Comparison of ENCODE assay signal across 11 cellular contexts in genomic region chr1:31702836-31703404, GRCh38. TPM values are rescaled to one million over a fixed set of nuclear protein-coding genes. Genes with fewer than 3 reads are reported as not detected.
DNase-seq lines count a peak whose midpoint lies in the region; ATAC-seq, FAIRE-seq and TF ChIP-seq lines count a peak whose summit lies in the region.
"Had no signal": no experiment of that assay in that cellular context is flagged by ENCODE, and none has a peak within 500 bp of the region (broad histone marks: within the 10 kb centered on the region; RNA-seq: fewer than 3 reads in every experiment).

No MANE protein-coding gene starts in this region.

- no TSS peak for BruUV-seq in mammary epithelial cell (replicated peaks; lab: Mats Ljungman, UMichigan)

- H4K20me1 ChIP-seq in mammary epithelial cell (ENCODE audit: insufficient read depth, low read length) (no peaks in the 10 kb centered on the region), keratinocyte (ENCODE audit: control insufficient read depth, extremely low read depth, insufficient read depth, low read length) (no peaks in the 10 kb centered on the region)

- 23% methylated on average over 8 of the region's 8 CpGs for WGBS in mammary epithelial cell (ENCODE audit: low coverage, missing lambda C conversion rate)

- in situ Hi-C loops in mammary epithelial cell (cut with MboI; ENCODE audit: low sequenced_read_pairs in 2 of 2): no loop called here

- no peaks in the 10 kb centered on the region for H3K9me1 ChIP-seq in keratinocyte (ENCODE audit: control insufficient read depth, extremely low read depth, insufficient read depth, low read length)

- H3K36me3 ChIP-seq in mammary epithelial cell (ENCODE audit: insufficient read depth, low read length) (peaks cover 7% of the 10 kb centered on the region), keratinocyte (ENCODE audit: control insufficient read depth in 2 of 2, extremely low read depth in 1 of 2, insufficient read depth in 2 of 2, low read length in 2 of 2) (peaks cover 13 to 21% of the 10 kb centered on the region in 2 experiments)

- H3K4me3 ChIP-seq in HFF-Myc (replicated peaks; ENCODE audit: low read depth, low read length): peak overlapping the region; percentile 86
- peak overlapping the region; percentile 62 to 79 (median 77) for H3K4me3 ChIP-seq in mammary epithelial cell (replicated peaks in 1 of 3; ENCODE audit: insufficient read depth in 1 of 3, low read depth in 2 of 3, low read length in 3 of 3)
- H3K4me3 ChIP-seq in keratinocyte (ENCODE audit: control insufficient read depth in 2 of 3, extremely low read depth in 1 of 3, insufficient read depth in 2 of 3, low read depth in 1 of 3, low read length in 3 of 3): peak overlapping the region; percentile 65 to 72 (median 66)

- dilution Hi-C loops in mammary epithelial cell (cut with HindIII; ENCODE audit: low sequenced_read_pairs): loop anchor here (5.0 kb wide), 1 partner anchor 51 kb away; no protein-coding TSS in a partner anchor
- dilution Hi-C loops in keratinocyte (cut with MboI; ENCODE audit: extremely low pct_ligation_motif_present, low sequenced_read_pairs): no loop called here

- no peaks in the 10 kb centered on the region for H3K9me3 ChIP-seq in mammary epithelial cell (replicated peaks; ENCODE audit: insufficient read depth, low read length)
- H3K9me3 ChIP-seq in keratinocyte (ENCODE audit: control insufficient read depth, low read depth, low read length): no peaks in the 10 kb centered on the region

- DNase-seq in HFF-Myc (ENCODE audit: extremely low read depth, low read depth) (no peak), mammary epithelial cell (peak; percentile 34), keratinocyte (ENCODE audit: low read depth, low spot score) (peak; percentile 50), RKO (ENCODE audit: low spot score) (no peak), DMS153 (lab: John Stamatoyannopoulos, UW) (no peak)
- no peak for DNase-seq in activated CD4-positive, alpha-beta T cell treated with anti-CD3 and anti-CD28 coated beads for 1 hour
- DNase-seq: activated T-cell treated with anti-CD3 and anti-CD28 coated beads, Interleukin-2, amount 50 U/mL, for 72 hours; NCI-H2029 had no signal

- ATAC-seq in HG02973 (IDR thresholded peaks at IDR 0.05; ENCODE audit: unreplicated experiment): no peak
- ATAC-seq: activated T-cell treated with anti-CD3 and anti-CD28 coated beads, Interleukin-2, amount 50 U/mL, for 72 hours had no signal

- FAIRE-seq in keratinocyte (lab: Jason Lieb, UNC): peak; percentile 90

- peak overlapping the region; percentile 34 for H3K9ac ChIP-seq in mammary epithelial cell (ENCODE audit: insufficient read depth, low read length)
- H3K9ac ChIP-seq in keratinocyte (ENCODE audit: control insufficient read depth, extremely low read depth, insufficient read depth, low read length): peak overlapping the region; percentile 79

- H2AFZ ChIP-seq in mammary epithelial cell (ENCODE audit: low read depth, low read length) (no peak overlapping the region), keratinocyte (ENCODE audit: control insufficient read depth, low read length) (no peak overlapping the region)

- TF ChIP-seq CTCF in HFF-Myc (IDR thresholded peaks at IDR 0.05; ENCODE audit: low read depth, low read length, missing control alignments) (no peak), mammary epithelial cell (conservative IDR thresholded peaks at IDR 0.05 in 1 of 2, IDR thresholded peaks at IDR 0.05 in 1 of 2; ENCODE audit: extremely low read depth in 1 of 2, insufficient read depth in 1 of 2, low read depth in 1 of 2, low read length in 2 of 2) (no peak), keratinocyte (optimal IDR thresholded peaks at IDR 0.05 in 1 of 3, IDR thresholded peaks at IDR 0.05 in 1 of 3, conservative IDR thresholded peaks at IDR 0.05 in 1 of 3; ENCODE audit: extremely low read depth in 1 of 3, insufficient read depth in 2 of 3, low read length in 3 of 3) (no peak)

- H3K27ac ChIP-seq in mammary epithelial cell (ENCODE audit: insufficient read depth, low read depth, low read length) (peak overlapping the region; percentile 68), keratinocyte (ENCODE audit: control insufficient read depth, insufficient read depth, low read length) (peak overlapping the region; percentile 96), temporal lobe (ENCODE audit: low read depth, low read length) (peak overlapping the region; percentile 50)

- H3K4me1 ChIP-seq in mammary epithelial cell (ENCODE audit: insufficient read depth, low read length) (peaks cover 64% of the 10 kb centered on the region), keratinocyte (ENCODE audit: control insufficient read depth, extremely low read depth, insufficient read depth, low read length) (peaks cover 61% of the 10 kb centered on the region)

- H3K27me3 ChIP-seq in mammary epithelial cell (ENCODE audit: insufficient read depth, low read length) (no peaks in the 10 kb centered on the region), keratinocyte (ENCODE audit: control insufficient read depth, extremely low read depth, insufficient read depth, low read length) (no peaks in the 10 kb centered on the region)

- H3K79me2 ChIP-seq in mammary epithelial cell (ENCODE audit: insufficient read depth, low read length) (peaks cover 42% of the 10 kb centered on the region), keratinocyte (ENCODE audit: control insufficient read depth, insufficient read depth, low read length) (peaks cover 27% of the 10 kb centered on the region)

- CTCF ChIA-PET in mammary epithelial cell (lab: Charles Lee; ENCODE audit: low non-redundant PET): interaction anchor here (0.5 to 0.7 kb wide), 2 partner anchors 9 to 306 kb away, joined by 4 to 5 read pairs; no protein-coding TSS in a partner anchor

- H3K4me2 ChIP-seq in mammary epithelial cell (ENCODE audit: insufficient read depth, low read depth, low read length): peak overlapping the region; percentile 83
- H3K4me2 ChIP-seq in keratinocyte (ENCODE audit: control insufficient read depth, extremely low read depth, insufficient read depth, low read depth, low read length): peak overlapping the region; percentile 72

- intact Hi-C loops in mammary epithelial cell (cut with micrococcal nuclease): loop anchor here (5.0 to 10.0 kb wide), 2 partner anchors 126 to 288 kb away; partner anchors contain the start of genes SERINC2 and TINAGL1

RNA-seq across cellular contexts. Expression of gene COL16A1, which starts 0.9 kb away (rescaled TPM):
- total RNA-seq in mammary epithelial cell (100 to 1,000 TPM; 121 to 146 TPM), temporal lobe (10.3 TPM)
- polyA plus RNA-seq in mammary epithelial cell (32.8 TPM), keratinocyte (31.2 to 75.5 TPM (median 43.4 TPM) in 3 replicates)
- polyA minus RNA-seq in mammary epithelial cell (57.1 TPM), keratinocyte (55.1 to 84.1 TPM (median 79.1 TPM) in 3 replicates)
- polyA plus RNA-seq in keratinocyte (2011; ENCODE audit: low read depth): 39.2 TPM
- 5.4 and 11.0 TPM in 2 replicates for polyA plus RNA-seq in keratinocyte (2011; cell fraction: cytosol; rRNA removed)
- polyA plus RNA-seq in keratinocyte (2011; cell fraction: nucleus; rRNA removed): 155 and 217 TPM in 2 replicates
- 49.0 and 79.2 TPM in 2 replicates for polyA plus RNA-seq in keratinocyte (2012; ENCODE audit: low replicate concordance)
- 33.4 TPM for polyA minus RNA-seq in keratinocyte (2011; cell fraction: cytosol; rRNA and poly(A)+ RNA removed)
- 157 and 192 TPM in 2 replicates for polyA minus RNA-seq in keratinocyte (2011; cell fraction: nucleus; rRNA and poly(A)+ RNA removed)
- polyA plus RNA-seq: IgD-negative memory B cell had no signal

RNA-seq across cellular contexts. Expression of gene PEF1, which starts 58.2 kb away (rescaled TPM):
- 10 to 100 TPM; 58.6 to 78.0 TPM for total RNA-seq in mammary epithelial cell
- 106 TPM for polyA plus RNA-seq in mammary epithelial cell
- polyA minus RNA-seq in mammary epithelial cell: 81.6 TPM
- polyA plus RNA-seq in keratinocyte: 72.2 to 107 TPM (median 90.1 TPM) in 3 replicates
- polyA plus RNA-seq in keratinocyte (2011; ENCODE audit: low read depth): 33.3 TPM
- polyA plus RNA-seq in keratinocyte (2011; cell fraction: cytosol; rRNA removed): 83.2 and 85.4 TPM in 2 replicates
- 59.0 and 66.8 TPM in 2 replicates for polyA plus RNA-seq in keratinocyte (2011; cell fraction: nucleus; rRNA removed)
- polyA plus RNA-seq in keratinocyte (2012; ENCODE audit: low replicate concordance): 67.9 and 68.1 TPM in 2 replicates
- polyA minus RNA-seq in keratinocyte: 99.8 to 160 TPM (median 138 TPM) in 3 replicates
- 80.4 TPM for polyA minus RNA-seq in keratinocyte (2011; cell fraction: cytosol; rRNA and poly(A)+ RNA removed)
- polyA minus RNA-seq in keratinocyte (2011; cell fraction: nucleus; rRNA and poly(A)+ RNA removed): 29.3 and 34.7 TPM in 2 replicates
- 32.0 TPM for total RNA-seq in temporal lobe

Comparison
In these comparisons a context has a peak if more than half of its experiments do, and no peak if none do; other contexts are left out.
1. DNase-seq: peak in mammary epithelial cell (single experiment) and keratinocyte (single experiment); none in HFF-Myc (single experiment), activated CD4-positive, alpha-beta T cell treated with anti-CD3 and anti-CD28 coated beads for 1 hour (single experiment), RKO (single experiment) and DMS153 (single experiment).
2. RNA of gene COL16A1, which starts 0.9 kb away (total RNA-seq): 121 to 146 TPM in mammary epithelial cell; 10.3 TPM in temporal lobe (single experiment); every median in the first group is over 10 times any median in the second.
3. Peak in every context shown above with its lines, with median percentiles within 50 percentile points of each other: H3K4me3 ChIP-seq and H3K27ac ChIP-seq.